In genomic region chr3:50321844-50322385, GRCh38 we compare ENCODE assay signal across 8 cellular contexts. TPM values are rescaled to one million over a fixed set of nuclear protein-coding genes. Genes with fewer than 3 reads are reported as not detected.
DNase-seq lines count a peak whose midpoint lies in the region; ATAC-seq and TF ChIP-seq lines count a peak whose summit lies in the region.

No MANE protein-coding gene starts in this region.

- peaks cover 17 to 33% (median 25%) of the 10 kb centered on the region in 3 donors for H3K4me1 Mint-ChIP-seq in IgD-negative memory B cell

- DNase-seq in choroid plexus epithelial cell (ENCODE audit: low read depth) (no peak), HCEC 1CT (no peak), NCI-H524 (lab: John Stamatoyannopoulos, UW) (no peak)

- peak overlapping the region; percentile 84 to 96 (median 92) for H3K4me3 Mint-ChIP-seq in IgD-negative memory B cell

- H3K4me3 ChIP-seq in choroid plexus epithelial cell (ENCODE audit: low read depth, low read length) (peak overlapping the region; percentile 76), mucosa of stomach (ENCODE audit: low read length) (peak overlapping the region; percentile 62)

- H3K4me1 ChIP-seq in mucosa of stomach (ENCODE audit: control insufficient read depth, insufficient read depth, low read length), result peaks cover 60% of the 10 kb centered on the region

- peak; percentile 75 for TF ChIP-seq CTCF in GM12874 (IDR thresholded peaks at IDR 0.05; ENCODE audit: insufficient read depth, low read depth, low read length)
- peak; percentile 55 for TF ChIP-seq CTCF in choroid plexus epithelial cell (conservative IDR thresholded peaks at IDR 0.05; ENCODE audit: low read depth, low read length)

- H3K27me3 Mint-ChIP-seq in IgD-negative memory B cell, result no peaks in the 10 kb centered on the region

- ATAC-seq in HG02870 (IDR thresholded peaks at IDR 0.05; ENCODE audit: unreplicated experiment), result no peak
- no peak for ATAC-seq in GM21515 (IDR thresholded peaks at IDR 0.05; ENCODE audit: unreplicated experiment)

- no peaks in the 10 kb centered on the region for H3K9me3 ChIP-seq in mucosa of stomach (ENCODE audit: control insufficient read depth, low read length)

- H3K27me3 ChIP-seq in mucosa of stomach (ENCODE audit: control insufficient read depth, insufficient read depth, low read length), result no peaks in the 10 kb centered on the region

- H3K27ac Mint-ChIP-seq in IgD-negative memory B cell, result peak overlapping the region in 2 of 3 donors; percentile 89 to 95

- peak overlapping the region; percentile 92 for H3K9ac ChIP-seq in mucosa of stomach (ENCODE audit: low read length)

- no peaks in the 10 kb centered on the region for H3K9me3 Mint-ChIP-seq in IgD-negative memory B cell

- H3K36me3 ChIP-seq in mucosa of stomach (ENCODE audit: control insufficient read depth, insufficient read depth, low read length), result peaks cover 7% of the 10 kb centered on the region

- no peaks in the 10 kb centered on the region for H3K36me3 Mint-ChIP-seq in IgD-negative memory B cell

RNA-seq across cellular contexts. Expression of gene HYAL2, which starts 0.6 kb away (rescaled TPM):
- 7.3 TPM for polyA plus RNA-seq in IgD-negative memory B cell

RNA-seq across cellular contexts. Expression of gene TUSC2, which starts 6.1 kb away (rescaled TPM):
- 51.4 TPM for polyA plus RNA-seq in IgD-negative memory B cell

RNA-seq across cellular contexts. Expression of gene HYAL1, which starts 18.5 kb away (rescaled TPM):
- polyA plus RNA-seq in IgD-negative memory B cell, result 0.14 TPM

RNA-seq across cellular contexts. Expression of gene RASSF1, which starts 18.7 kb away (rescaled TPM):
- polyA plus RNA-seq in IgD-negative memory B cell, result 155 TPM

RNA-seq across cellular contexts. Expression of gene HYAL3, which starts 22.7 kb away (rescaled TPM):
- 5.3 TPM for polyA plus RNA-seq in IgD-negative memory B cell
